Comparison of ENCODE assay signal across 21 cellular contexts in genomic region chr18:73896685-73897084, GRCh38.
A peak's percentile ranks its signal among the peaks of the same experiment; 100 is the strongest.
DNase-seq lines count a peak whose midpoint lies in the region; ATAC-seq, FAIRE-seq and TF ChIP-seq lines count a peak whose summit lies in the region.
"Had no signal": no experiment of that assay in that cellular context is flagged by ENCODE, and none has a peak within 500 bp of the region (broad histone marks: within the 10 kb centered on the region; RNA-seq: fewer than 3 reads in every experiment).

No MANE protein-coding gene starts in this region.

- BruUV-seq in PC-3 (replicated peaks; lab: Mats Ljungman, UMichigan): no TSS peak

- TF ChIP-seq POLR2A in vagina (IDR thresholded peaks at IDR 0.05): no peak
- TF ChIP-seq POLR2A in GM12891 (IDR thresholded peaks at IDR 0.05; ENCODE audit: low read depth, low read length): no peak

- TF ChIP-seq CTCF in GM12865 (IDR thresholded peaks at IDR 0.05; ENCODE audit: insufficient read depth, low read depth, low read length, missing control alignments) (no peak), PC-3 (conservative IDR thresholded peaks at IDR 0.05; ENCODE audit: low read depth, low read length) (no peak), vagina (IDR thresholded peaks at IDR 0.05) (no peak)

- POLR2A ChIA-PET in PC-3 (lab: Charles Lee; ENCODE audit: unreplicated experiment): no interaction called here

- no peaks in the 10 kb centered on the region for H3K9me3 ChIP-seq in PC-3 (ENCODE audit: low read length)
- no peaks in the 10 kb centered on the region for H3K9me3 ChIP-seq in vagina
- H3K9me3 ChIP-seq: adrenal gland, right lobe of liver, SJCRH30 had no signal

- DNase-seq in GM12865 (ENCODE audit: low read depth) (peak; percentile 7), PC-3 (no peak), vagina (ENCODE audit: extremely low spot score in 2 of 2) (no peak), ecto neural progenitor cell (ENCODE audit: low spot score) (no peak), GM12891 (ENCODE audit: insufficient read length, low spot score) (no peak)
- DNase-seq: activated CD8-positive, alpha-beta memory T cell treated with anti-CD3 and anti-CD28 coated beads, Interleukin-2, amount 10 ng/mL, durations not matched to agents 7 days and 5 days; activated effector memory CD4-positive, alpha-beta T cell treated with anti-CD3 and anti-CD28 coated beads, Interleukin-2, amount 50 U/mL, for 16 hours; adrenal gland; dorsolateral prefrontal cortex; IMR-90; MM.1S; NCI-H1930; NCI-H69; OCI-M1; right lobe of liver; SJCRH30 had no signal

- H3K4me2 ChIP-seq in PC-3 (ENCODE audit: low read length): no peak overlapping the region

- H3K9me2 ChIP-seq in PC-3 (replicated peaks; ENCODE audit: low read length): no peaks in the 10 kb centered on the region

- peaks cover 32% of the 10 kb centered on the region for H3K4me1 ChIP-seq in PC-3 (ENCODE audit: insufficient read depth, low read length)
- no peaks in the 10 kb centered on the region for H3K4me1 ChIP-seq in vagina
- H3K4me1 ChIP-seq: adrenal gland, right lobe of liver, SJCRH30 had no signal

- intact Hi-C loops in PC-3 (cut with micrococcal nuclease) (no loop called here), vagina (cut with DNase I) (no loop called here)

- no peak overlapping the region for H3K9ac ChIP-seq in PC-3 (ENCODE audit: low read length)

- H3K4me3 ChIP-seq in GM12865 (ENCODE audit: low read depth, low read length) (no peak overlapping the region), PC-3 (ENCODE audit: low read length) (no peak overlapping the region), vagina (no peak overlapping the region)
- H3K4me3 ChIP-seq: adrenal gland, cardiac muscle cell, dorsolateral prefrontal cortex, right lobe of liver, SJCRH30 had no signal

- H4K20me1 ChIP-seq in PC-3 (ENCODE audit: low read length): no peaks in the 10 kb centered on the region

- H3K36me3 ChIP-seq in PC-3 (ENCODE audit: low read depth, low read length): no peaks in the 10 kb centered on the region
- H3K36me3 ChIP-seq in vagina: no peaks in the 10 kb centered on the region
- H3K36me3 ChIP-seq: adrenal gland, cardiac muscle cell, right lobe of liver, SJCRH30 had no signal

- CTCF ChIA-PET in PC-3 (lab: Charles Lee): no interaction called here

- ATAC-seq in GM19351 (IDR thresholded peaks at IDR 0.05; ENCODE audit: unreplicated experiment) (peak; percentile 52), HG03095 (IDR thresholded peaks at IDR 0.05; ENCODE audit: unreplicated experiment) (peak; percentile 62), PC-3 (no peak), HG02571 (IDR thresholded peaks at IDR 0.05; ENCODE audit: unreplicated experiment) (no peak)
- ATAC-seq: activated CD4-positive, CD25-positive, alpha-beta regulatory T cell treated with anti-CD3 and anti-CD28 coated beads, Interleukin-2, amount 50 U/mL, for 24 hours; activated CD8-positive, alpha-beta memory T cell treated with anti-CD3 and anti-CD28 coated beads, Interleukin-2, amount 10 ng/mL, durations not matched to agents 7 days and 5 days; right lobe of liver had no signal

- H3K79me2 ChIP-seq in PC-3 (ENCODE audit: low read length): no peaks in the 10 kb centered on the region

- H3K27me3 ChIP-seq in PC-3 (ENCODE audit: low read length): no peaks in the 10 kb centered on the region
- H3K27me3 ChIP-seq in vagina: no peaks in the 10 kb centered on the region
- H3K27me3 ChIP-seq: adrenal gland, right lobe of liver, SJCRH30 had no signal

- H2AFZ ChIP-seq in PC-3 (ENCODE audit: low read length): no peak overlapping the region

- peak overlapping the region; percentile 83; the same call in 1 of the 2 replicates for H3K27ac ChIP-seq in PC-3 (ENCODE audit: low read length)
- no peak overlapping the region for H3K27ac ChIP-seq in vagina
- H3K27ac ChIP-seq: adrenal gland, cardiac muscle cell, dorsolateral prefrontal cortex, right lobe of liver, SJCRH30 had no signal

- no peaks in the 10 kb centered on the region for H3F3A ChIP-seq in PC-3 (ENCODE audit: low read length, unreplicated experiment)

- no peak for FAIRE-seq in GM12891 (lab: Jason Lieb, UNC)

TF ChIP-seq in GM12891, 5 proteins besides CTCF, POLR2A, EP300 and RAD21:
- no peak for TF ChIP-seq TAF1 (IDR thresholded peaks at IDR 0.05; ENCODE audit: low read depth, low read length)
- no peak for TF ChIP-seq POLR2AphosphoS5 (IDR thresholded peaks at IDR 0.05; ENCODE audit: low read depth, low read length)
- no peak for TF ChIP-seq POU2F2 (IDR thresholded peaks at IDR 0.05; ENCODE audit: low read depth, low read length)
- TF ChIP-seq PAX5 (IDR thresholded peaks at IDR 0.05; ENCODE audit: insufficient read depth, low read length, severe bottlenecking): no peak
TF ChIP-seq in GM12891: peak in this region for 0.

Comparison
In these comparisons a context has a peak if more than half of its experiments do, and no peak if none do; other contexts are left out.
1. ATAC-seq: peak in GM19351 (single experiment) and HG03095 (single experiment); none in PC-3 (single experiment) and HG02571 (single experiment).